13 cellular contexts compared by ENCODE assay signal in the genomic region with DNA sequence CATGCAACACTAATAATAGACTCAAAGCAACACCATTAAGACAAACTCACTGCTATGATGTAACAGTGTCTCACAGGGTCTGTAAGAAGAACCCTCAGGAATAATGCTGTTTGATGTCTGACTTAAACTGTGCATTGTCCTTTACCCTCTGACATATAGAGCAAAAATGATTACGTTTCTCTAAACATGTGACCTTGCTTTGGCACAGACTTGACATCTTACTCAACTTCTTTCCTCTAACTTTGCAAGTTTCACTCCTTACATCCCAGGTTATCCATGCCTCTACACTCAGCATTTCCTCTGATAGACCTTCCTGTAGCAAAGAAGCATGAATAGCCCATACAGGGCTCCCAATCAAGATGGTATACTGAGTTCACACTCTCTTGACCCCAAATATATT.
DNase-seq lines count a peak whose midpoint lies in the region; ATAC-seq and TF ChIP-seq lines count a peak whose summit lies in the region.
"Had no signal": no experiment of that assay in that cellular context is flagged by ENCODE, and none has a peak within 500 bp of the region (broad histone marks: within the 10 kb centered on the region; RNA-seq: fewer than 3 reads in every experiment).

No MANE protein-coding gene starts in this region.

- CTCF ChIA-PET in SK-N-SH (lab: Yijun Ruan, JAX), result no interaction called here

- H3K27ac ChIP-seq in SK-N-SH (ENCODE audit: low read depth in 2 of 2, low read length in 1 of 2) (peak overlapping the region; percentile 67 to 89; a peak in 3 of 4 replicates), fibroblast of lung (ENCODE audit: insufficient read depth, low read length) (peak overlapping the region; percentile 8)
- H3K27ac ChIP-seq: vagina had no signal

- H3K36me3 ChIP-seq in SK-N-SH (replicated peaks in 1 of 2; ENCODE audit: control insufficient read depth in 1 of 2, insufficient read depth in 2 of 2, low read length in 1 of 2), result no peaks in the 10 kb centered on the region
- no peaks in the 10 kb centered on the region for H3K36me3 ChIP-seq in fibroblast of lung (ENCODE audit: control insufficient read depth, insufficient read depth, low read length)
- H3K36me3 ChIP-seq: vagina had no signal

- H4K20me1 ChIP-seq in SK-N-SH (ENCODE audit: insufficient read depth) (no peaks in the 10 kb centered on the region), fibroblast of lung (ENCODE audit: control insufficient read depth, extremely low read depth, insufficient read depth, low read length) (no peaks in the 10 kb centered on the region)

- H3K27me3 ChIP-seq in SK-N-SH (ENCODE audit: insufficient read depth), result no peaks in the 10 kb centered on the region
- no peaks in the 10 kb centered on the region for H3K27me3 ChIP-seq in fibroblast of lung (ENCODE audit: control insufficient read depth, insufficient read depth, low read length)
- H3K27me3 ChIP-seq: vagina had no signal

- TF ChIP-seq CTCF in SK-N-SH (IDR thresholded peaks at IDR 0.05), result no peak
- TF ChIP-seq CTCF in fibroblast of lung (conservative IDR thresholded peaks at IDR 0.05 in 1 of 2, IDR thresholded peaks at IDR 0.05 in 1 of 2; ENCODE audit: low read depth in 1 of 2, low read length in 2 of 2), result no peak
- no peak for TF ChIP-seq CTCF in omental fat pad (IDR thresholded peaks at IDR 0.05)

- H3K9me2 ChIP-seq in SK-N-SH, result no peaks in the 10 kb centered on the region; the same call in 1 of the 2 replicates

- H3F3A ChIP-seq in SK-N-SH (replicated peaks; ENCODE audit: insufficient read depth), result peaks cover 36% of the 10 kb centered on the region

- DNase-seq in CD1c-positive myeloid dendritic cell (ENCODE audit: extremely low spot score) (peak; percentile 22), SK-N-SH (no peak), fibroblast of lung (ENCODE audit: low read depth in 2 of 2) (peak; percentile 45 to 82), omental fat pad (ENCODE audit: low spot score) (no peak), putamen (ENCODE audit: low spot score) (no peak), ureter (ENCODE audit: low spot score) (no peak), OCI-M1 (lab: John Stamatoyannopoulos, UW) (no peak)
- no peak for DNase-seq in activated CD4-positive, alpha-beta T cell treated with anti-CD3 and anti-CD28 coated beads for 4 hours
- DNase-seq: CD4-positive, CD25-positive, alpha-beta regulatory T cell; effector CD4-positive, alpha-beta T cell; NCI-H2107; T-helper 17 cell had no signal

- ATAC-seq in omental fat pad (ENCODE audit: low FRiP score), result peak; percentile 27
- ATAC-seq: T-helper 17 cell had no signal

- no peak for TF ChIP-seq EP300 in SK-N-SH (IDR thresholded peaks at IDR 0.05; ENCODE audit: borderline replicate concordance in 1 of 2, low read depth in 1 of 2, low read length in 1 of 2)

- H3K4me1 ChIP-seq in SK-N-SH (ENCODE audit: control insufficient read depth in 1 of 2, insufficient read depth in 2 of 2, low read depth in 1 of 2, low read length in 1 of 2), result peaks cover 0 to 14% of the 10 kb centered on the region in 2 experiments; a peak in 3 of 4 replicates
- peaks cover 11% of the 10 kb centered on the region for H3K4me1 ChIP-seq in fibroblast of lung (ENCODE audit: control insufficient read depth, extremely low read depth, insufficient read depth, low read length)
- H3K4me1 ChIP-seq: vagina had no signal

- 14% methylated on average over 1 of the region's 1 CpG for WGBS in SK-N-SH (ENCODE audit: low lambda C conversion rate)

- POLR2A ChIA-PET in SK-N-SH (lab: Yijun Ruan, JAX), result no interaction called here

- H3K9me3 ChIP-seq in SK-N-SH (peaks cover 6% of the 10 kb centered on the region), fibroblast of lung (ENCODE audit: control insufficient read depth, insufficient read depth, low read depth, low read length) (no peaks in the 10 kb centered on the region)
- H3K9me3 ChIP-seq: vagina had no signal

- no peaks in the 10 kb centered on the region for H3K79me2 ChIP-seq in SK-N-SH (ENCODE audit: insufficient read depth)
- no peaks in the 10 kb centered on the region for H3K79me2 ChIP-seq in fibroblast of lung (ENCODE audit: control insufficient read depth, insufficient read depth, low read length)

- H3K4me3 ChIP-seq in SK-N-SH (ENCODE audit: low read depth in 2 of 2, low read length in 1 of 2) (no peak overlapping the region), fibroblast of lung (replicated peaks in 1 of 4; ENCODE audit: control extremely low read depth in 1 of 4, insufficient read depth in 1 of 4, low read depth in 3 of 4, low read length in 4 of 4) (no peak overlapping the region)
- H3K4me3 ChIP-seq: vagina had no signal

- H2AFZ ChIP-seq in SK-N-SH (ENCODE audit: low read depth) (0 out of 2 replicates have a peak overlapping the region, but pooled peaks have one; percentile 44), fibroblast of lung (ENCODE audit: low read length) (no peak overlapping the region)

- peak overlapping the region; percentile 38; the same call in 1 of the 2 replicates for H3K9ac ChIP-seq in SK-N-SH
- no peak overlapping the region for H3K9ac ChIP-seq in fibroblast of lung (ENCODE audit: insufficient read depth, low read length)

- H3K4me2 ChIP-seq in SK-N-SH, result peak overlapping the region; percentile 67; the same call in 1 of the 2 replicates
- H3K4me2 ChIP-seq in fibroblast of lung (ENCODE audit: extremely low read depth, insufficient read depth, low read length), result peak overlapping the region; percentile 26

- no peak for TF ChIP-seq RAD21 in SK-N-SH (IDR thresholded peaks at IDR 0.05; ENCODE audit: low read length)

TF ChIP-seq in SK-N-SH, 30 proteins besides CTCF, POLR2A, EP300 and RAD21:
- TF ChIP-seq TAF1 (IDR thresholded peaks at IDR 0.05; ENCODE audit: borderline replicate concordance, low read depth, low read length) (no peak), GABPA (IDR thresholded peaks at IDR 0.05; ENCODE audit: low read depth) (no peak), MAX (IDR thresholded peaks at IDR 0.05; ENCODE audit: low read depth) (no peak), ELF1 (IDR thresholded peaks at IDR 0.05) (no peak), CHD2 (IDR thresholded peaks at IDR 0.05; ENCODE audit: low read length, partially characterized antibody) (no peak), RXRA (IDR thresholded peaks at IDR 0.05; ENCODE audit: borderline replicate concordance, low read depth) (no peak), YY1 (IDR thresholded peaks at IDR 0.05; ENCODE audit: low read depth) (no peak), MXI1 (IDR thresholded peaks at IDR 0.05; ENCODE audit: low read depth, low read length) (no peak), TEAD4 (IDR thresholded peaks at IDR 0.05; ENCODE audit: borderline replicate concordance, insufficient read depth) (no peak), REST (IDR thresholded peaks at IDR 0.05; ENCODE audit: low read depth, low read length) (no peak), SMC3 (IDR thresholded peaks at IDR 0.05; ENCODE audit: low read depth, low read length) (no peak)
- TF ChIP-seq, protein P1, sequence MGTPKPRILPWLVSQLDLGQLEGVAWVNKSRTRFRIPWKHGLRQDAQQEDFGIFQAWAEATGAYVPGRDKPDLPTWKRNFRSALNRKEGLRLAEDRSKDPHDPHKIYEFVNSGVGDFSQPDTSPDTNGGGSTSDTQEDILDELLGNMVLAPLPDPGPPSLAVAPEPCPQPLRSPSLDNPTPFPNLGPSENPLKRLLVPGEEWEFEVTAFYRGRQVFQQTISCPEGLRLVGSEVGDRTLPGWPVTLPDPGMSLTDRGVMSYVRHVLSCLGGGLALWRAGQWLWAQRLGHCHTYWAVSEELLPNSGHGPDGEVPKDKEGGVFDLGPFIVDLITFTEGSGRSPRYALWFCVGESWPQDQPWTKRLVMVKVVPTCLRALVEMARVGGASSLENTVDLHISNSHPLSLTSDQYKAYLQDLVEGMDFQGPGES (IDR thresholded peaks at IDR 0.05; ENCODE audit: low read depth, low read length), result no peak

Comparison
In these comparisons a context has a peak if more than half of its experiments do, and no peak if none do; other contexts are left out.
1. DNase-seq: peak in CD1c-positive myeloid dendritic cell (single experiment) and fibroblast of lung (2 of 2); none in SK-N-SH (single experiment), omental fat pad (single experiment), putamen (single experiment), activated CD4-positive, alpha-beta T cell treated with anti-CD3 and anti-CD28 coated beads for 4 hours (0 of 2), ureter (single experiment) and OCI-M1 (single experiment).